26 cellular contexts compared by ENCODE assay signal in the genomic region with DNA sequence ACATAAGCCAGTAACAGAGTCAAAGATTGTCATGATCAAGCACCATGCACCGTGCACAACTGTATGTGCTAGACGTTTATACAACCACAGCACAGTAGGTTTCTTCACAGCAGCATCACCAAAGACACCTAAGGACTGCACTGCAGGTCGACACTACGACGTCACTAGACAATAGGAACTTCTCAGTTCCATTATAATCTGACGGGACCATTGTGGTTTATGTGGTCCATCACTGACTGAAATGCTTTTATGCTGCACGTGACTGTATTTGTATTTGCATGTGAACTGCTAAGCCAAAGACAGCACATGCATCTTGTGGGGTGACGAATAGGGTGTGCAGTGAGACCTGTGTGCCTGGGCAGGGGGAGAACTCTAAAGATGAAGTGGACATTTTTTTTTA.
A peak's percentile ranks its signal among the peaks of the same experiment; 100 is the strongest.
DNase-seq lines count a peak whose midpoint lies in the region; ATAC-seq, FAIRE-seq and TF ChIP-seq lines count a peak whose summit lies in the region.
"Had no signal": no experiment of that assay in that cellular context is flagged by ENCODE, and none has a peak within 500 bp of the region (broad histone marks: within the 10 kb centered on the region; RNA-seq: fewer than 3 reads in every experiment).

No MANE protein-coding gene starts in this region.

- H3K36me3 Mint-ChIP-seq in astrocyte (ENCODE audit: low read depth, unreplicated experiment) (no peaks in the 10 kb centered on the region), neural progenitor cell (no peaks in the 10 kb centered on the region)
- H3K36me3 Mint-ChIP-seq: activated naive CD4-positive, alpha-beta T cell treated with anti-CD3 and anti-CD28 coated beads, Interleukin-2, amount 10 ng/mL, durations not matched to agents 7 days and 5 days; natural killer cell treated with Interleukin-12 subunit alpha and Interleukin-12 subunit beta and Interleukin-15 and Interleukin-18, amount 100 ng/mL, for 72 hours had no signal

- H3F3A ChIP-seq in neural progenitor cell (ENCODE audit: low read depth), result no peaks in the 10 kb centered on the region

- no peak overlapping the region for H3K4me3 ChIP-seq in astrocyte (ENCODE audit: insufficient read depth, low read depth, low read length)
- no peak overlapping the region for H3K4me3 ChIP-seq in neural progenitor cell
- H3K4me3 ChIP-seq in testis, result no peak overlapping the region
- H3K4me3 ChIP-seq: esophagus squamous epithelium, pancreas, right atrium auricular region had no signal

- H3K9ac ChIP-seq in astrocyte (ENCODE audit: low read length) (no peak overlapping the region), neural progenitor cell (no peak overlapping the region)
- H3K9ac ChIP-seq: SK-N-SH had no signal

- DNase-seq in astrocyte (ENCODE audit: low read depth), result peak; percentile 8
- DNase-seq in neural progenitor cell (ENCODE audit: low spot score), result no peak
- no peak for DNase-seq in testis
- DNase-seq: activated CD4-positive, alpha-beta T cell treated with anti-CD3 and anti-CD28 coated beads, Interleukin-2, amount 10 ng/mL, durations not matched to agents 7 days and 5 days; activated naive CD4-positive, alpha-beta T cell treated with anti-CD3 and anti-CD28 coated beads, Interleukin-2, amount 10 ng/mL, durations not matched to agents 7 days and 5 days; amniotic stem cell; esophagus squamous epithelium; hippocampal formation; KG1; NCI-H1092; NCI-H1930; NCI-H2227 treated with DMSO at 0.1 percent for 48 hours; NCI-H748 treated with DMSO at 0.1 percent for 48 hours; pancreas; SK-N-SH; stimulated activated CD4-positive, alpha-beta T cell treated with anti-CD3 and anti-CD28 coated beads, Interleukin-4, amount 100 ng/mL, for 4 hours; stimulated activated naive CD4-positive, alpha-beta T cell had no signal

- no peaks in the 10 kb centered on the region for H3K27me3 ChIP-seq in astrocyte (ENCODE audit: insufficient read depth, low read length)
- H3K27me3 ChIP-seq in neural progenitor cell, result no peaks in the 10 kb centered on the region
- no peaks in the 10 kb centered on the region for H3K27me3 ChIP-seq in testis
- H3K27me3 ChIP-seq: esophagus squamous epithelium, pancreas, right atrium auricular region had no signal

- H3K27ac ChIP-seq in astrocyte (ENCODE audit: low read depth, low read length) (no peak overlapping the region), neural progenitor cell (no peak overlapping the region), testis (no peak overlapping the region)
- H3K27ac ChIP-seq: esophagus squamous epithelium, pancreas, right atrium auricular region, RWPE1 had no signal

- H3K4me2 ChIP-seq in astrocyte (ENCODE audit: low read length) (no peak overlapping the region), neural progenitor cell (no peak overlapping the region)
- H3K4me2 ChIP-seq: SK-N-SH had no signal

- peaks cover 74% of the 10 kb centered on the region for H4K20me1 ChIP-seq in astrocyte (ENCODE audit: insufficient read depth, low read length)
- peaks cover 28% of the 10 kb centered on the region for H4K20me1 ChIP-seq in neural progenitor cell (ENCODE audit: low read depth)

- 86 to 94% methylated on average over 8 of the region's 8 CpGs for WGBS in testis, 2 donors

- no peaks in the 10 kb centered on the region for H3K36me3 ChIP-seq in astrocyte (ENCODE audit: insufficient read depth, low read length)
- no peaks in the 10 kb centered on the region for H3K36me3 ChIP-seq in neural progenitor cell
- H3K36me3 ChIP-seq in testis (ENCODE audit: low read depth, missing control alignments), result no peaks in the 10 kb centered on the region
- H3K36me3 ChIP-seq: esophagus squamous epithelium, pancreas, right atrium auricular region had no signal

- H3K4me1 Mint-ChIP-seq in astrocyte (ENCODE audit: low read depth, unreplicated experiment) (peaks cover 19% of the 10 kb centered on the region), neural progenitor cell (peaks cover 65% of the 10 kb centered on the region)
- H3K4me1 Mint-ChIP-seq: activated CD4-positive, alpha-beta T cell treated with anti-CD3 and anti-CD28 coated beads, Interleukin-2, amount 10 ng/mL, durations not matched to agents 7 days and 5 days; activated naive CD4-positive, alpha-beta T cell treated with anti-CD3 and anti-CD28 coated beads, Interleukin-2, amount 10 ng/mL, durations not matched to agents 7 days and 5 days had no signal

- H3K79me2 ChIP-seq in astrocyte (ENCODE audit: insufficient read depth, low read length) (peaks cover 50% of the 10 kb centered on the region), neural progenitor cell (ENCODE audit: low read depth) (peaks cover 73% of the 10 kb centered on the region)

- TF ChIP-seq POLR2A in testis (IDR thresholded peaks at IDR 0.05), result no peak

- H2AFZ ChIP-seq in astrocyte (ENCODE audit: low read depth, low read length) (no peak overlapping the region), neural progenitor cell (replicated peaks) (no peak overlapping the region)

- H3K4me3 Mint-ChIP-seq in astrocyte (ENCODE audit: unreplicated experiment) (no peak overlapping the region), neural progenitor cell (no peak overlapping the region)
- H3K4me3 Mint-ChIP-seq: activated CD4-positive, alpha-beta T cell treated with anti-CD3 and anti-CD28 coated beads, Interleukin-2, amount 10 ng/mL, durations not matched to agents 7 days and 5 days; activated naive CD4-positive, alpha-beta T cell treated with anti-CD3 and anti-CD28 coated beads, Interleukin-2, amount 10 ng/mL, durations not matched to agents 7 days and 5 days; natural killer cell treated with Interleukin-12 subunit alpha and Interleukin-12 subunit beta and Interleukin-15 and Interleukin-18, amount 100 ng/mL, for 72 hours had no signal

- intact Hi-C loops in testis (cut with DNase I; ENCODE audit: low total_unique reads), result no loop called here

- FAIRE-seq in astrocyte (lab: Jason Lieb, UNC), result no peak
- FAIRE-seq: bronchial epithelial cell, frontal cortex had no signal

- H3K27ac Mint-ChIP-seq in astrocyte (ENCODE audit: unreplicated experiment), result no peak overlapping the region
- H3K27ac Mint-ChIP-seq in neural progenitor cell, result peak overlapping the region; percentile 11
- H3K27ac Mint-ChIP-seq: activated CD4-positive, alpha-beta T cell treated with anti-CD3 and anti-CD28 coated beads, Interleukin-2, amount 10 ng/mL, durations not matched to agents 7 days and 5 days; activated naive CD4-positive, alpha-beta T cell treated with anti-CD3 and anti-CD28 coated beads, Interleukin-2, amount 10 ng/mL, durations not matched to agents 7 days and 5 days; natural killer cell treated with Interleukin-12 subunit alpha and Interleukin-12 subunit beta and Interleukin-15 and Interleukin-18, amount 100 ng/mL, for 72 hours had no signal

- H3K27me3 Mint-ChIP-seq in astrocyte (ENCODE audit: low read depth, unreplicated experiment) (no peaks in the 10 kb centered on the region), neural progenitor cell (ENCODE audit: insufficient read depth, low read depth) (no peaks in the 10 kb centered on the region)

- no peak for TF ChIP-seq CTCF in astrocyte (IDR thresholded peaks at IDR 0.05; ENCODE audit: insufficient read depth, low read depth, low read length)
- TF ChIP-seq CTCF in neural progenitor cell (IDR thresholded peaks at IDR 0.05), result no peak
- TF ChIP-seq CTCF in testis (IDR thresholded peaks at IDR 0.05), result no peak

- H3K9me3 Mint-ChIP-seq in astrocyte (ENCODE audit: unreplicated experiment) (no peaks in the 10 kb centered on the region), neural progenitor cell (no peaks in the 10 kb centered on the region)
- H3K9me3 Mint-ChIP-seq: activated CD4-positive, alpha-beta T cell treated with anti-CD3 and anti-CD28 coated beads, Interleukin-2, amount 10 ng/mL, durations not matched to agents 7 days and 5 days; activated naive CD4-positive, alpha-beta T cell treated with anti-CD3 and anti-CD28 coated beads, Interleukin-2, amount 10 ng/mL, durations not matched to agents 7 days and 5 days; natural killer cell treated with Interleukin-12 subunit alpha and Interleukin-12 subunit beta and Interleukin-15 and Interleukin-18, amount 100 ng/mL, for 72 hours had no signal

- no peaks in the 10 kb centered on the region for H3K9me3 ChIP-seq in astrocyte (ENCODE audit: insufficient read depth, low read depth, low read length)
- H3K9me3 ChIP-seq in neural progenitor cell (ENCODE audit: low read depth), result no peaks in the 10 kb centered on the region
- H3K9me3 ChIP-seq in testis, result no peaks in the 10 kb centered on the region
- H3K9me3 ChIP-seq: esophagus squamous epithelium, pancreas, right atrium auricular region, SK-N-SH had no signal

- H3K4me1 ChIP-seq in astrocyte (ENCODE audit: insufficient read depth, low read length), result no peaks in the 10 kb centered on the region
- peaks cover 33% of the 10 kb centered on the region for H3K4me1 ChIP-seq in neural progenitor cell
- no peaks in the 10 kb centered on the region for H3K4me1 ChIP-seq in testis

- ATAC-seq in GM18511 (IDR thresholded peaks at IDR 0.05; ENCODE audit: unreplicated experiment) (peak; percentile 50), HG02885 (IDR thresholded peaks at IDR 0.05; ENCODE audit: poor library complexity, unreplicated experiment) (peak; percentile 50), HG02623 (IDR thresholded peaks at IDR 0.05; ENCODE audit: unreplicated experiment) (no peak), GM18858 (IDR thresholded peaks at IDR 0.05; ENCODE audit: unreplicated experiment) (no peak)
- ATAC-seq: pancreas had no signal

Comparison
In these comparisons a context has a peak if more than half of its experiments do, and no peak if none do; other contexts are left out.
1. ATAC-seq: peak in GM18511 (single experiment) and HG02885 (single experiment); none in HG02623 (single experiment) and GM18858 (single experiment).